In the genomic region with DNA sequence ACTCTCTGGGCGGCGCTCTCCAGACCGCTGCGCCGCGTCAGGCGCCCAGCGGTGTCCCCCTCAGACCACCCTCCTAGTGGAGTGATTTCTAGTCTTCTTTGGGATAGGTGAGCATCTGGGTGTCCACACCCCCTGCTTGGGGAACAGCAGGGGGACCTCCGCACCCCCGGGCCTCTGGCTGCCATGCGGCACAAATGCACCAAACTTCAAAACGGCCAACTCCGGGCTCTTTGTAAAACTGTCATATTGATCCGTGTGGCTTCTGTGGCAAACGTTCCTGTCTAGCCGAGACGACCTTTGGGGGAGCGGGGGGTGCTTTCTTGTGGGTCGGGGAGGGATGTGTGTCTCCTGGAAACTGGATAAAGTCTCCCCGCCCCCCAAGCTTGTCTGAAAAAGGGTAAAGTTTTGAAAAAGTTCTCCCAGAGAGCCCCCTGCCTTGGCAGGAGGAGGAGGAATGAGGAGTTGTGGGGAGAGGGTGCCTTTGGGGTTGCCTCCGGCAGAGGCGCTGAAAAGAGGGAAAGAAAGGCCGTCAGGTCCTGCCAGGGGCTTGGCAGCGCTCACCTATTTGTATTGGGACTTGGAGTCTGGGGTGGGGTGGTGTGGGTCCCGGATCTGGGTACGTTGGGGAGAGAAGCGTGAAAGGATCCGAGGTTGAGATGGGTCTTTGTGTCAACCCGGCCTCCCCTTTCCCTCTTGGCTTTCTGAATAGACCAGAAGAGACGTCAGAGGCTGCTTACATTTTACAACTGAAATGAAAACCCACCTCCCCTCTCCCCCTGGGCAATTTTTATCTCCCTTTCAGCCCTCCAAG, we compare ENCODE assay signal across 8 cellular contexts. TPM values are rescaled to one million over a fixed set of nuclear protein-coding genes. Genes with fewer than 3 reads are reported as not detected.
A peak's percentile ranks its signal among the peaks of the same experiment; 100 is the strongest.
DNase-seq lines count a peak whose midpoint lies in the region; ATAC-seq and TF ChIP-seq lines count a peak whose summit lies in the region.

No MANE protein-coding gene starts in this region.

- H3K4me3 ChIP-seq in GM08714 (ENCODE audit: low read length): peak overlapping the region; percentile 85
- peak overlapping the region; percentile 81 for H3K4me3 ChIP-seq in endodermal cell (ENCODE audit: low read length)
- peak overlapping the region; percentile 61 for H3K4me3 ChIP-seq in naive thymus-derived CD4-positive, alpha-beta T cell (ENCODE audit: low read length)
- H3K4me3 ChIP-seq in thymus (ENCODE audit: low read length): peak overlapping the region; percentile 82

- no peak for TF ChIP-seq CTCF in activated CD8-positive, alpha-beta T cell treated with anti-CD3 and anti-CD28 coated beads for 36 hours (IDR thresholded peaks at IDR 0.05)
- TF ChIP-seq CTCF in endodermal cell (conservative IDR thresholded peaks at IDR 0.05): no peak

- WGBS in endodermal cell (ENCODE audit: insufficient coverage in 1 of 2, insufficient read length in 1 of 2), 2 experiments: 4% methylated on average over 30 of the region's 30 CpGs; no CpG with 5 or more reads in 1 of the 2 experiments
- WGBS in thymus: under 1% methylated on average over 30 of the region's 30 CpGs

- CTCF ChIA-PET in activated CD8-positive, alpha-beta T cell treated with anti-CD3 and anti-CD28 coated beads for 36 hours (lab: Charles Lee): interaction anchor here (1.0 to 1.5 kb wide), 3 partner anchors 26 to 51 kb away, joined by 3 to 5 read pairs (median 4); no protein-coding TSS in a partner anchor
- CTCF ChIA-PET in naive thymus-derived CD4-positive, alpha-beta T cell (lab: Charles Lee): interaction anchor here (0.6 to 0.7 kb wide), 2 partner anchors 31 to 205 kb away, joined by 3 to 5 read pairs; no protein-coding TSS in a partner anchor

- intact Hi-C loops in activated CD8-positive, alpha-beta T cell treated with anti-CD3 and anti-CD28 coated beads for 36 hours (cut with micrococcal nuclease): loop anchor here (5.0 kb wide), 1 partner anchor 44 kb away; no protein-coding TSS in a partner anchor
- intact Hi-C loops in naive thymus-derived CD4-positive, alpha-beta T cell (cut with micrococcal nuclease): loop anchor here (1.0 to 10.0 kb wide), 21 partner anchors 9 to 451 kb away; a partner anchor contains a TSS

- H3K36me3 Mint-ChIP-seq in activated CD8-positive, alpha-beta T cell treated with anti-CD3 and anti-CD28 coated beads for 36 hours (ENCODE audit: low read depth): peaks cover 26% of the 10 kb centered on the region
- peaks cover 11% of the 10 kb centered on the region for H3K36me3 Mint-ChIP-seq in endodermal cell (ENCODE audit: low read depth)
- peaks cover 7 to 11% (median 9%) of the 10 kb centered on the region in 5 donors for H3K36me3 Mint-ChIP-seq in naive thymus-derived CD4-positive, alpha-beta T cell

- peak; percentile 4 for ATAC-seq in activated CD8-positive, alpha-beta T cell treated with anti-CD3 and anti-CD28 coated beads for 36 hours
- peak; percentile 18 for ATAC-seq in naive thymus-derived CD4-positive, alpha-beta T cell
- ATAC-seq in HG02973 (IDR thresholded peaks at IDR 0.05; ENCODE audit: unreplicated experiment): no peak
- no peak for ATAC-seq in HG02938 (IDR thresholded peaks at IDR 0.05; ENCODE audit: unreplicated experiment)

- H3K9ac ChIP-seq in endodermal cell (ENCODE audit: extremely low read depth, low read length, poor library complexity, severe bottlenecking): peak overlapping the region; percentile 41

- H3K27ac Mint-ChIP-seq in activated CD8-positive, alpha-beta T cell treated with anti-CD3 and anti-CD28 coated beads for 36 hours: no peak overlapping the region
- no peak overlapping the region for H3K27ac Mint-ChIP-seq in endodermal cell
- no peak overlapping the region for H3K27ac Mint-ChIP-seq in naive thymus-derived CD4-positive, alpha-beta T cell

- H3K36me3 ChIP-seq in endodermal cell (ENCODE audit: control insufficient read depth, insufficient read depth, low read length): peaks cover 25% of the 10 kb centered on the region
- H3K36me3 ChIP-seq in naive thymus-derived CD4-positive, alpha-beta T cell (ENCODE audit: control insufficient read depth in 2 of 3, insufficient read depth in 3 of 3, low read length in 3 of 3): peaks cover 7 to 30% (median 12%) of the 10 kb centered on the region in 3 experiments
- H3K36me3 ChIP-seq in thymus (ENCODE audit: control insufficient read depth, insufficient read depth): peaks cover 17% of the 10 kb centered on the region

- H3K27me3 ChIP-seq in endodermal cell (ENCODE audit: control insufficient read depth, insufficient read depth, low read length, poor library complexity, severe bottlenecking) (no peaks in the 10 kb centered on the region), thymus (ENCODE audit: control insufficient read depth, insufficient read depth) (no peaks in the 10 kb centered on the region)
- no peaks in the 10 kb centered on the region for H3K27me3 ChIP-seq in naive thymus-derived CD4-positive, alpha-beta T cell (ENCODE audit: control insufficient read depth in 2 of 2, insufficient read depth in 2 of 2, low read length in 2 of 2)

- peak overlapping the region; percentile 93 for H3K27ac ChIP-seq in endodermal cell (ENCODE audit: low read depth, low read length)
- H3K27ac ChIP-seq in naive thymus-derived CD4-positive, alpha-beta T cell (ENCODE audit: low read depth, low read length): peak overlapping the region; percentile 91
- peak overlapping the region; percentile 95 for H3K27ac ChIP-seq in thymus (ENCODE audit: low read depth)

- POLR2A ChIA-PET in activated CD8-positive, alpha-beta T cell treated with anti-CD3 and anti-CD28 coated beads for 36 hours (lab: Charles Lee): interaction anchor here (0.7 to 1.8 kb wide), 15 partner anchors 9 to 396 kb away, joined by 3 to 16 read pairs (median 4); a partner anchor contains a TSS
- POLR2A ChIA-PET in naive thymus-derived CD4-positive, alpha-beta T cell (lab: Charles Lee): interaction anchor here (0.6 to 1.7 kb wide), 13 partner anchors 18 to 528 kb away, joined by 3 to 14 read pairs (median 4); a partner anchor contains a TSS

- H3K4me1 ChIP-seq in endodermal cell (ENCODE audit: control insufficient read depth, insufficient read depth, low read length): peaks cover 9% of the 10 kb centered on the region
- peaks cover 28 to 40% of the 10 kb centered on the region in 2 donors for H3K4me1 ChIP-seq in naive thymus-derived CD4-positive, alpha-beta T cell (ENCODE audit: control insufficient read depth in 2 of 2, insufficient read depth in 2 of 2, low read length in 2 of 2)
- peaks cover 32% of the 10 kb centered on the region for H3K4me1 ChIP-seq in thymus (ENCODE audit: control insufficient read depth, insufficient read depth, low read length)

- H3K9me3 Mint-ChIP-seq in activated CD8-positive, alpha-beta T cell treated with anti-CD3 and anti-CD28 coated beads for 36 hours: no peaks in the 10 kb centered on the region
- H3K9me3 Mint-ChIP-seq in endodermal cell: no peaks in the 10 kb centered on the region
- H3K9me3 Mint-ChIP-seq in naive thymus-derived CD4-positive, alpha-beta T cell: peaks cover 0 to 6% (median 0%) of the 10 kb centered on the region in 11 donors

- DNase-seq in NCI-H1092 treated with DMSO at 0.1 percent for 48 hours (lab: John Stamatoyannopoulos, UW) (peak; percentile 61), endodermal cell (peak; percentile 85)
- DNase-seq in activated CD8-positive, alpha-beta T cell treated with anti-CD3 and anti-CD28 coated beads for 36 hours: peak; percentile 78
- peak; percentile 29 to 84 (median 56) for DNase-seq in naive thymus-derived CD4-positive, alpha-beta T cell

- H3K9me3 ChIP-seq in endodermal cell (ENCODE audit: control insufficient read depth, low read length): no peaks in the 10 kb centered on the region
- H3K9me3 ChIP-seq in naive thymus-derived CD4-positive, alpha-beta T cell (ENCODE audit: control insufficient read depth in 2 of 3, low read length in 3 of 3): no peaks in the 10 kb centered on the region
- H3K9me3 ChIP-seq in thymus (ENCODE audit: control insufficient read depth): no peaks in the 10 kb centered on the region

- no peaks in the 10 kb centered on the region for H3K27me3 Mint-ChIP-seq in activated CD8-positive, alpha-beta T cell treated with anti-CD3 and anti-CD28 coated beads for 36 hours
- H3K27me3 Mint-ChIP-seq in endodermal cell (ENCODE audit: insufficient read depth): peaks cover 8% of the 10 kb centered on the region
- H3K27me3 Mint-ChIP-seq in naive thymus-derived CD4-positive, alpha-beta T cell: no peaks in the 10 kb centered on the region

- no peak overlapping the region for H3K4me3 Mint-ChIP-seq in activated CD8-positive, alpha-beta T cell treated with anti-CD3 and anti-CD28 coated beads for 36 hours
- H3K4me3 Mint-ChIP-seq in endodermal cell: no peak overlapping the region
- H3K4me3 Mint-ChIP-seq in naive thymus-derived CD4-positive, alpha-beta T cell: no peak overlapping the region

- H3K4me1 Mint-ChIP-seq in activated CD8-positive, alpha-beta T cell treated with anti-CD3 and anti-CD28 coated beads for 36 hours (ENCODE audit: low read depth): peaks cover 10% of the 10 kb centered on the region
- peaks cover 4% of the 10 kb centered on the region for H3K4me1 Mint-ChIP-seq in endodermal cell
- H3K4me1 Mint-ChIP-seq in naive thymus-derived CD4-positive, alpha-beta T cell: peaks cover 0 to 17% (median 6%) of the 10 kb centered on the region in 7 donors

RNA-seq across cellular contexts. Expression of a gene that starts 2.2 kb away (rescaled TPM):
- 100 to 1,000 TPM; 130 to 139 TPM for total RNA-seq in activated CD8-positive, alpha-beta T cell treated with anti-CD3 and anti-CD28 coated beads for 36 hours
- total RNA-seq in endodermal cell: 10 to 100 TPM; 55.0 to 64.1 TPM
- polyA plus RNA-seq in endodermal cell (2013, experiment 1 of 2): 66.3 TPM
- 63.7 TPM for polyA plus RNA-seq in endodermal cell (2013, experiment 2 of 2)
- 100 to 1,000 TPM; 189 to 417 (median 359) TPM for total RNA-seq in naive thymus-derived CD4-positive, alpha-beta T cell
- polyA plus RNA-seq in naive thymus-derived CD4-positive, alpha-beta T cell: 10 to 100 TPM; 12.7 to 39.3 TPM
- polyA plus RNA-seq in thymus: 119 TPM

RNA-seq across cellular contexts. Expression of a gene that starts 28.6 kb away (rescaled TPM):
- total RNA-seq in activated CD8-positive, alpha-beta T cell treated with anti-CD3 and anti-CD28 coated beads for 36 hours: 10 to 100 TPM; 13.5 to 16.2 TPM
- 10 to 100 TPM; 10.6 to 12.9 TPM for total RNA-seq in endodermal cell
- polyA plus RNA-seq in endodermal cell (2013, experiment 1 of 2): 10.5 TPM
- polyA plus RNA-seq in endodermal cell (2013, experiment 2 of 2): 8.3 TPM
- 10 to 100 TPM in 2 of 5 experiments, 1 to 10 TPM in 3; 8.4 to 14.2 (median 9.5) TPM for total RNA-seq in naive thymus-derived CD4-positive, alpha-beta T cell
- polyA plus RNA-seq in naive thymus-derived CD4-positive, alpha-beta T cell: 1 to 10 TPM; 7.5 to 7.9 TPM
- 6.0 TPM for polyA plus RNA-seq in thymus

RNA-seq across cellular contexts. Expression of a gene that starts 29.1 kb away (rescaled TPM):
- total RNA-seq in activated CD8-positive, alpha-beta T cell treated with anti-CD3 and anti-CD28 coated beads for 36 hours: 10 to 100 TPM; 72.8 to 77.2 TPM
- 10 to 100 TPM; 38.9 to 44.8 TPM for total RNA-seq in endodermal cell
- 65.6 TPM for polyA plus RNA-seq in endodermal cell (2013, experiment 1 of 2)
- 58.9 TPM for polyA plus RNA-seq in endodermal cell (2013, experiment 2 of 2)
- total RNA-seq in naive thymus-derived CD4-positive, alpha-beta T cell: 10 to 100 TPM; 22.1 to 63.8 (median 24.9) TPM
- 100 to 1,000 TPM; 113 to 132 TPM for polyA plus RNA-seq in naive thymus-derived CD4-positive, alpha-beta T cell
- 85.3 TPM for polyA plus RNA-seq in thymus

RNA-seq across cellular contexts. Expression of a gene that starts 29.7 kb away (rescaled TPM):
- 1 to 10 TPM; 5.1 to 5.2 TPM for total RNA-seq in activated CD8-positive, alpha-beta T cell treated with anti-CD3 and anti-CD28 coated beads for 36 hours
- total RNA-seq in endodermal cell: 1 to 10 TPM; 1.1 to 1.6 TPM
- polyA plus RNA-seq in endodermal cell (2013, experiment 1 of 2): 2.7 TPM
- polyA plus RNA-seq in endodermal cell (2013, experiment 2 of 2): 2.5 TPM
- total RNA-seq in naive thymus-derived CD4-positive, alpha-beta T cell: 1 to 10 TPM; 2.6 to 8.2 (median 5.5) TPM
- 1 to 10 TPM; 3.2 to 4.9 TPM for polyA plus RNA-seq in naive thymus-derived CD4-positive, alpha-beta T cell
- 5.8 TPM for polyA plus RNA-seq in thymus

RNA-seq across cellular contexts. Expression of a gene that starts 31.6 kb away (rescaled TPM):
- 1 to 10 TPM; 2.4 to 2.9 TPM for total RNA-seq in activated CD8-positive, alpha-beta T cell treated with anti-CD3 and anti-CD28 coated beads for 36 hours
- total RNA-seq in endodermal cell: 10 to 100 TPM; 16.8 to 26.8 TPM
- 24.6 TPM for polyA plus RNA-seq in endodermal cell (2013, experiment 1 of 2)
- polyA plus RNA-seq in endodermal cell (2013, experiment 2 of 2): 22.9 TPM
- 10 to 100 TPM in 4 of 5 experiments, under 1 TPM in 1; 0.70 to 32.7 (median 11.6) TPM for total RNA-seq in naive thymus-derived CD4-positive, alpha-beta T cell
- not detected for polyA plus RNA-seq in naive thymus-derived CD4-positive, alpha-beta T cell
- polyA plus RNA-seq in thymus: 29.1 TPM

Comparison
In these comparisons a context has a peak if more than half of its experiments do, and no peak if none do; other contexts are left out.
1. ATAC-seq: peak in activated CD8-positive, alpha-beta T cell treated with anti-CD3 and anti-CD28 coated beads for 36 hours (single experiment) and naive thymus-derived CD4-positive, alpha-beta T cell (single experiment); none in HG02973 (single experiment) and HG02938 (single experiment).
2. Peak in every context shown above with its lines, with median percentiles within 50 percentile points of each other: H3K4me3 ChIP-seq, DNase-seq and H3K27ac ChIP-seq.